ENCODE assay signal across 1 cellular context in the genomic region with DNA sequence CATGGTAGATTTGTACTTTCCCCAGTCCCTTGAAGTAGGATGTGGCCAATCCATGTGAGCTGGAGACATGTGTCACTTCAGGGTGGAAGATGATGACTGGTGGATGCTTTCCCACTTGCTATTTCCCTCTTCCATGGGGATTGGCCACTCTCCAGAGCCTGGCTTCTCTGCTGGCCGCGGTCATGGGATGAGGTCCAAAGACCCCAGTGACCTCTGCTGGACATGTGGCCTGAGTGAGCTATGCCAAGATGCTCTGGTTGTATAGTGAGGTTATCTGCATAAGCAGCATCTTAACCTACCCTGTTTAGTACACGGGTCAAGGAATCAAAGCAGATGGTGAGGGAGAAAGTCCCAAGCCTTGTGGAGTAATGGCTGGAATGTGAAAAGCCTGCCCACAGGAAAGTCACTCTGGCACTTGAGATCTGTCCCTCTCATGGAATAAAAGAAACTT.
TF ChIP-seq lines count a peak whose summit lies in the region.

No MANE protein-coding gene starts in this region.

TF ChIP-seq in HepG2, 621 proteins besides CTCF, POLR2A, EP300 and RAD21 (continued from another document):
- TF ChIP-seq, protein P1, sequence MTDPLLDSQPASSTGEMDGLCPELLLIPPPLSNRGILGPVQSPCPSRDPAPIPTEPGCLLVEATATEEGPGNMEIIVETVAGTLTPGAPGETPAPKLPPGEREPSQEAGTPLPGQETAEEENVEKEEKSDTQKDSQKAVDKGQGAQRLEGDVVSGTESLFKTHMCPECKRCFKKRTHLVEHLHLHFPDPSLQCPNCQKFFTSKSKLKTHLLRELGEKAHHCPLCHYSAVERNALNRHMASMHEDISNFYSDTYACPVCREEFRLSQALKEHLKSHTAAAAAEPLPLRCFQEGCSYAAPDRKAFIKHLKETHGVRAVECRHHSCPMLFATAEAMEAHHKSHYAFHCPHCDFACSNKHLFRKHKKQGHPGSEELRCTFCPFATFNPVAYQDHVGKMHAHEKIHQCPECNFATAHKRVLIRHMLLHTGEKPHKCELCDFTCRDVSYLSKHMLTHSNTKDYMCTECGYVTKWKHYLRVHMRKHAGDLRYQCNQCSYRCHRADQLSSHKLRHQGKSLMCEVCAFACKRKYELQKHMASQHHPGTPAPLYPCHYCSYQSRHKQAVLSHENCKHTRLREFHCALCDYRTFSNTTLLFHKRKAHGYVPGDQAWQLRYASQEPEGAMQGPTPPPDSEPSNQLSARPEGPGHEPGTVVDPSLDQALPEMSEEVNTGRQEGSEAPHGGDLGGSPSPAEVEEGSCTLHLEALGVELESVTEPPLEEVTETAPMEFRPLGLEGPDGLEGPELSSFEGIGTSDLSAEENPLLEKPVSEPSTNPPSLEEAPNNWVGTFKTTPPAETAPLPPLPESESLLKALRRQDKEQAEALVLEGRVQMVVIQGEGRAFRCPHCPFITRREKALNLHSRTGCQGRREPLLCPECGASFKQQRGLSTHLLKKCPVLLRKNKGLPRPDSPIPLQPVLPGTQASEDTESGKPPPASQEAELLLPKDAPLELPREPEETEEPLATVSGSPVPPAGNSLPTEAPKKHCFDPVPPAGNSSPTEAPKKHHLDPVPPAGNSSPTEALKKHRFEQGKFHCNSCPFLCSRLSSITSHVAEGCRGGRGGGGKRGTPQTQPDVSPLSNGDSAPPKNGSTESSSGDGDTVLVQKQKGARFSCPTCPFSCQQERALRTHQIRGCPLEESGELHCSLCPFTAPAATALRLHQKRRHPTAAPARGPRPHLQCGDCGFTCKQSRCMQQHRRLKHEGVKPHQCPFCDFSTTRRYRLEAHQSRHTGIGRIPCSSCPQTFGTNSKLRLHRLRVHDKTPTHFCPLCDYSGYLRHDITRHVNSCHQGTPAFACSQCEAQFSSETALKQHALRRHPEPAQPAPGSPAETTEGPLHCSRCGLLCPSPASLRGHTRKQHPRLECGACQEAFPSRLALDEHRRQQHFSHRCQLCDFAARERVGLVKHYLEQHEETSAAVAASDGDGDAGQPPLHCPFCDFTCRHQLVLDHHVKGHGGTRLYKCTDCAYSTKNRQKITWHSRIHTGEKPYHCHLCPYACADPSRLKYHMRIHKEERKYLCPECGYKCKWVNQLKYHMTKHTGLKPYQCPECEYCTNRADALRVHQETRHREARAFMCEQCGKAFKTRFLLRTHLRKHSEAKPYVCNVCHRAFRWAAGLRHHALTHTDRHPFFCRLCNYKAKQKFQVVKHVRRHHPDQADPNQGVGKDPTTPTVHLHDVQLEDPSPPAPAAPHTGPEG (CRISPR knock-in tag; IDR thresholded peaks at IDR 0.05), result no peak
- TF ChIP-seq KLF16 (CRISPR knock-in tag; IDR thresholded peaks at IDR 0.05), result no peak
- TF ChIP-seq SP5 (CRISPR knock-in tag; IDR thresholded peaks at IDR 0.05; ENCODE audit: borderline replicate concordance, low read depth), result no peak
- TF ChIP-seq MYNN (CRISPR knock-in tag; IDR thresholded peaks at IDR 0.05; ENCODE audit: low read depth), result no peak
- no peak for TF ChIP-seq TBL1XR1 (IDR thresholded peaks at IDR 0.05; ENCODE audit: borderline replicate concordance, low read length, partially characterized antibody)
- no peak for TF ChIP-seq AKAP8 (CRISPR knock-in tag; IDR thresholded peaks at IDR 0.05)
- no peak for TF ChIP-seq IRF2 (CRISPR knock-in tag; IDR thresholded peaks at IDR 0.05)
TF ChIP-seq in HepG2: peak in this region for 0.
